1 cellular context compared by ENCODE assay signal in the genomic region with DNA sequence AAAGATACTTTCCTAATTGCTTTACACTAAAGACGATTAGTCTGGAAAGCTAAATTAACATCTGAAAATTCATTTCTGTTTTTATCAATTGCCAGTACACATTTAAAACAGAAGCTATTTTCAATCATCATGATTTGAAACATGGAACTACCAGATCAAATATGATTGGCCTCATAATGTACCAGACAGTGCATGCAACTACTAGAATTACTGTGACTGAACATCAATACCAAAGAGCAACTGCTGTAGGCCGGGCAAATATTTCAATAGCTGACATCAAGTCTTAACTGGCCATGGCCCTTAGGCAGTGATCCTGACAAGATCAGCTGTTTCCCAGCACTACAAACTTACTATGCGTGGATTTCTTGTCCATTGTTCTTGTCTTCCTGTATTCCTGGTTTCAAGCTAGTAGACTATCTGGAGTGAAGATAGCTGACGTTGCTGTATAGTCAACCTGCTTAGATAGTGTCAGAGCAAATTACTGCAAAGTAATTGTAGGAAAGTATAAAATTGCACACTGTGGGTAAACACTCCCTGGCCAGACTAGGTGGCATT.
TF ChIP-seq lines count a peak whose summit lies in the region.

No MANE protein-coding gene starts in this region.

TF ChIP-seq in HCT116, 20 proteins besides CTCF, POLR2A, EP300 and RAD21:
- no peak for TF ChIP-seq TCF7L2 (IDR thresholded peaks at IDR 0.05; ENCODE audit: borderline replicate concordance, extremely low read depth, insufficient read depth, insufficient read length)
- TF ChIP-seq JUND (IDR thresholded peaks at IDR 0.05), result no peak
- TF ChIP-seq ZNF274 (IDR thresholded peaks at IDR 0.05; ENCODE audit: low read depth, low read length), result no peak
- TF ChIP-seq CBX3 (IDR thresholded peaks at IDR 0.05; ENCODE audit: low read depth), result no peak; the same call in 1 of the 2 replicates
- TF ChIP-seq, protein P1, sequence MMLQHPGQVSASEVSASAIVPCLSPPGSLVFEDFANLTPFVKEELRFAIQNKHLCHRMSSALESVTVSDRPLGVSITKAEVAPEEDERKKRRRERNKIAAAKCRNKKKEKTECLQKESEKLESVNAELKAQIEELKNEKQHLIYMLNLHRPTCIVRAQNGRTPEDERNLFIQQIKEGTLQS (IDR thresholded peaks at IDR 0.05), result no peak
- no peak for TF ChIP-seq ELF1 (IDR thresholded peaks at IDR 0.05; ENCODE audit: borderline replicate concordance, low read depth)
- TF ChIP-seq, protein P2, sequence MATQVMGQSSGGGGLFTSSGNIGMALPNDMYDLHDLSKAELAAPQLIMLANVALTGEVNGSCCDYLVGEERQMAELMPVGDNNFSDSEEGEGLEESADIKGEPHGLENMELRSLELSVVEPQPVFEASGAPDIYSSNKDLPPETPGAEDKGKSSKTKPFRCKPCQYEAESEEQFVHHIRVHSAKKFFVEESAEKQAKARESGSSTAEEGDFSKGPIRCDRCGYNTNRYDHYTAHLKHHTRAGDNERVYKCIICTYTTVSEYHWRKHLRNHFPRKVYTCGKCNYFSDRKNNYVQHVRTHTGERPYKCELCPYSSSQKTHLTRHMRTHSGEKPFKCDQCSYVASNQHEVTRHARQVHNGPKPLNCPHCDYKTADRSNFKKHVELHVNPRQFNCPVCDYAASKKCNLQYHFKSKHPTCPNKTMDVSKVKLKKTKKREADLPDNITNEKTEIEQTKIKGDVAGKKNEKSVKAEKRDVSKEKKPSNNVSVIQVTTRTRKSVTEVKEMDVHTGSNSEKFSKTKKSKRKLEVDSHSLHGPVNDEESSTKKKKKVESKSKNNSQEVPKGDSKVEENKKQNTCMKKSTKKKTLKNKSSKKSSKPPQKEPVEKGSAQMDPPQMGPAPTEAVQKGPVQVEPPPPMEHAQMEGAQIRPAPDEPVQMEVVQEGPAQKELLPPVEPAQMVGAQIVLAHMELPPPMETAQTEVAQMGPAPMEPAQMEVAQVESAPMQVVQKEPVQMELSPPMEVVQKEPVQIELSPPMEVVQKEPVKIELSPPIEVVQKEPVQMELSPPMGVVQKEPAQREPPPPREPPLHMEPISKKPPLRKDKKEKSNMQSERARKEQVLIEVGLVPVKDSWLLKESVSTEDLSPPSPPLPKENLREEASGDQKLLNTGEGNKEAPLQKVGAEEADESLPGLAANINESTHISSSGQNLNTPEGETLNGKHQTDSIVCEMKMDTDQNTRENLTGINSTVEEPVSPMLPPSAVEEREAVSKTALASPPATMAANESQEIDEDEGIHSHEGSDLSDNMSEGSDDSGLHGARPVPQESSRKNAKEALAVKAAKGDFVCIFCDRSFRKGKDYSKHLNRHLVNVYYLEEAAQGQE (IDR thresholded peaks at IDR 0.05; ENCODE audit: low read depth), result no peak
- TF ChIP-seq CEBPB (IDR thresholded peaks at IDR 0.05; ENCODE audit: low read depth), result no peak
- no peak for TF ChIP-seq YY1 (IDR thresholded peaks at IDR 0.05; ENCODE audit: extremely low read depth, insufficient replicate concordance, low read depth, low read length)
- TF ChIP-seq EZH2phosphoT487 (IDR thresholded peaks at IDR 0.05; ENCODE audit: borderline replicate concordance), result no peak
- TF ChIP-seq, protein P3, sequence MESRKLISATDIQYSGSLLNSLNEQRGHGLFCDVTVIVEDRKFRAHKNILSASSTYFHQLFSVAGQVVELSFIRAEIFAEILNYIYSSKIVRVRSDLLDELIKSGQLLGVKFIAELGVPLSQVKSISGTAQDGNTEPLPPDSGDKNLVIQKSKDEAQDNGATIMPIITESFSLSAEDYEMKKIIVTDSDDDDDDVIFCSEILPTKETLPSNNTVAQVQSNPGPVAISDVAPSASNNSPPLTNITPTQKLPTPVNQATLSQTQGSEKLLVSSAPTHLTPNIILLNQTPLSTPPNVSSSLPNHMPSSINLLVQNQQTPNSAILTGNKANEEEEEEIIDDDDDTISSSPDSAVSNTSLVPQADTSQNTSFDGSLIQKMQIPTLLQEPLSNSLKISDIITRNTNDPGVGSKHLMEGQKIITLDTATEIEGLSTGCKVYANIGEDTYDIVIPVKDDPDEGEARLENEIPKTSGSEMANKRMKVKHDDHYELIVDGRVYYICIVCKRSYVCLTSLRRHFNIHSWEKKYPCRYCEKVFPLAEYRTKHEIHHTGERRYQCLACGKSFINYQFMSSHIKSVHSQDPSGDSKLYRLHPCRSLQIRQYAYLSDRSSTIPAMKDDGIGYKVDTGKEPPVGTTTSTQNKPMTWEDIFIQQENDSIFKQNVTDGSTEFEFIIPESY (IDR thresholded peaks at IDR 0.05; ENCODE audit: extremely low read depth, insufficient replicate concordance, low read length), result no peak
- TF ChIP-seq ZFX (IDR thresholded peaks at IDR 0.05), result no peak
- TF ChIP-seq SIN3A (IDR thresholded peaks at IDR 0.05; ENCODE audit: low read depth), result no peak
- no peak for TF ChIP-seq EZH2 (IDR thresholded peaks at IDR 0.05)
- TF ChIP-seq, protein P4, sequence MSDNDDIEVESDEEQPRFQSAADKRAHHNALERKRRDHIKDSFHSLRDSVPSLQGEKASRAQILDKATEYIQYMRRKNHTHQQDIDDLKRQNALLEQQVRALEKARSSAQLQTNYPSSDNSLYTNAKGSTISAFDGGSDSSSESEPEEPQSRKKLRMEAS (IDR thresholded peaks at IDR 0.05), result no peak
- no peak for TF ChIP-seq POLR2AphosphoS5 (IDR thresholded peaks at IDR 0.05; ENCODE audit: low read depth, low read length)
- no peak for TF ChIP-seq EGR1 (IDR thresholded peaks at IDR 0.05; ENCODE audit: low read depth)
- no peak for TF ChIP-seq SP1 (IDR thresholded peaks at IDR 0.05; ENCODE audit: low read depth)
- no peak for TF ChIP-seq SRF (IDR thresholded peaks at IDR 0.05; ENCODE audit: low read depth)
- TF ChIP-seq FOSL1 (IDR thresholded peaks at IDR 0.05; ENCODE audit: low read depth), result no peak
